In the genomic region with DNA sequence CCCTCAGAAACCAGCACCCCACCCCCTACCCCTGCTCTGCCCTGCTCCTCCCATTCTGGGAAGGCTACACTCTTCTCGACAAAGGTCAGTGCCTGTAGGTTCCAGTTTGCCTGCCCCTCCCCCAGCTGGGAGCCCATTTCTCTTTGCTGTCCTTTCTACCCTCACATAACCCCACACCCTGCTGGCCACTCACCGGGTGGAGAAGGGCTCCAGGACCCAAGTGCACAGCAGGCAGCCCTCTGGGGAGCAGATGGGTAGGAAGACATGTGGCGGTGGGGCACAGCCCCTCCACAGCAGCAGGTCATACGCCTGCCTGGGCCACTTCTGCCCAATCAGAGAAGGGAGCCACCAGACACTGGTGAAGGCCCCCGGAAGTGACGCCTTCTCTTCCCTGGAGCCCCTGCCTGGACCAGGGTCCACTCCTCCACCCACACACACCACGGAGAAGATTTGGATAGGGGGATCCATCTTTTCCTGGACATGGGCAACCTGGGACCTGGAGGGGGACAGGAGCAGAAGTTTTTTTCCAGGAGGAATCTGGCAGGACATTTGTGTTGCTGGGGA, we compare ENCODE assay signal across 1 cellular context.
TF ChIP-seq lines count a peak whose summit lies in the region.

A gene (minus strand): TSS at position 326 of the 564 bp plus-strand sequence. CDS start 1,948 bp downstream, outside the sequence.

TF ChIP-seq in HepG2, 621 proteins besides CTCF, POLR2A, EP300 and RAD21 (continues in another document):
- TF ChIP-seq, protein P1, sequence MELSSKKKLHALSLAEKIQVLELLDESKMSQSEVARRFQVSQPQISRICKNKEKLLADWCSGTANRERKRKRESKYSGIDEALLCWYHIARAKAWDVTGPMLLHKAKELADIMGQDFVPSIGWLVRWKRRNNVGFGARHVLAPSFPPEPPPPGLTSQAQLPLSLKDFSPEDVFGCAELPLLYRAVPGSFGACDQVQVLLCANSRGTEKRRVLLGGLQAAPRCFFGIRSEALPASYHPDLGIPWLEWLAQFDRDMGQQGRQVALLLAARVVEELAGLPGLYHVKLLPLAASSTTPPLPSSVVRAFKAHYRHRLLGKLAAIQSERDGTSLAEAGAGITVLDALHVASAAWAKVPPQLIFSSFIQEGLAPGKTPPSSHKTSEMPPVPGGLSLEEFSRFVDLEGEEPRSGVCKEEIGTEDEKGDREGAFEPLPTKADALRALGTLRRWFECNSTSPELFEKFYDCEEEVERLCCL (CRISPR knock-in tag; IDR thresholded peaks at IDR 0.05; ENCODE audit: borderline replicate concordance): no peak
- no peak for TF ChIP-seq ZNF337 (CRISPR knock-in tag; IDR thresholded peaks at IDR 0.05; ENCODE audit: borderline replicate concordance, low read depth)
- TF ChIP-seq ZNF605 (CRISPR knock-in tag; IDR thresholded peaks at IDR 0.05): peak; percentile 63
- no peak for TF ChIP-seq PRPF4 (IDR thresholded peaks at IDR 0.05; ENCODE audit: low read depth, low read length, poor library complexity, severe bottlenecking)
- TF ChIP-seq, protein P2, sequence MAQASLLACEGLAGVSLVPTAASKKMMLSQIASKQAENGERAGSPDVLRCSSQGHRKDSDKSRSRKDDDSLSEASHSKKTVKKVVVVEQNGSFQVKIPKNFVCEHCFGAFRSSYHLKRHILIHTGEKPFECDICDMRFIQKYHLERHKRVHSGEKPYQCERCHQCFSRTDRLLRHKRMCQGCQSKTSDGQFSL (CRISPR knock-in tag; IDR thresholded peaks at IDR 0.05): 0 out of 2 replicates have a peak, but pooled peaks have one; percentile 55
- TF ChIP-seq SMC3 (IDR thresholded peaks at IDR 0.05; ENCODE audit: low read length): no peak
- TF ChIP-seq FOSL2 (CRISPR knock-in tag; IDR thresholded peaks at IDR 0.05): no peak
- TF ChIP-seq, protein P3, sequence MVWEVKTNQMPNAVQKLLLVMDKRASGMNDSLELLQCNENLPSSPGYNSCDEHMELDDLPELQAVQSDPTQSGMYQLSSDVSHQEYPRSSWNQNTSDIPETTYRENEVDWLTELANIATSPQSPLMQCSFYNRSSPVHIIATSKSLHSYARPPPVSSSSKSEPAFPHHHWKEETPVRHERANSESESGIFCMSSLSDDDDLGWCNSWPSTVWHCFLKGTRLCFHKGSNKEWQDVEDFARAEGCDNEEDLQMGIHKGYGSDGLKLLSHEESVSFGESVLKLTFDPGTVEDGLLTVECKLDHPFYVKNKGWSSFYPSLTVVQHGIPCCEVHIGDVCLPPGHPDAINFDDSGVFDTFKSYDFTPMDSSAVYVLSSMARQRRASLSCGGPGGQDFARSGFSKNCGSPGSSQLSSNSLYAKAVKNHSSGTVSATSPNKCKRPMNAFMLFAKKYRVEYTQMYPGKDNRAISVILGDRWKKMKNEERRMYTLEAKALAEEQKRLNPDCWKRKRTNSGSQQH (CRISPR knock-in tag; IDR thresholded peaks at IDR 0.05; ENCODE audit: low read depth): peak; percentile 77
- no peak for TF ChIP-seq JARID2 (CRISPR knock-in tag; IDR thresholded peaks at IDR 0.05; ENCODE audit: insufficient replicate concordance)
- no peak; the same call in 1 of the 2 replicates for TF ChIP-seq ZMAT3 (CRISPR knock-in tag; conservative IDR thresholded peaks at IDR 0.05)
- TF ChIP-seq MIER3 (CRISPR knock-in tag; IDR thresholded peaks at IDR 0.05; ENCODE audit: borderline replicate concordance): no peak
- TF ChIP-seq, protein P4, sequence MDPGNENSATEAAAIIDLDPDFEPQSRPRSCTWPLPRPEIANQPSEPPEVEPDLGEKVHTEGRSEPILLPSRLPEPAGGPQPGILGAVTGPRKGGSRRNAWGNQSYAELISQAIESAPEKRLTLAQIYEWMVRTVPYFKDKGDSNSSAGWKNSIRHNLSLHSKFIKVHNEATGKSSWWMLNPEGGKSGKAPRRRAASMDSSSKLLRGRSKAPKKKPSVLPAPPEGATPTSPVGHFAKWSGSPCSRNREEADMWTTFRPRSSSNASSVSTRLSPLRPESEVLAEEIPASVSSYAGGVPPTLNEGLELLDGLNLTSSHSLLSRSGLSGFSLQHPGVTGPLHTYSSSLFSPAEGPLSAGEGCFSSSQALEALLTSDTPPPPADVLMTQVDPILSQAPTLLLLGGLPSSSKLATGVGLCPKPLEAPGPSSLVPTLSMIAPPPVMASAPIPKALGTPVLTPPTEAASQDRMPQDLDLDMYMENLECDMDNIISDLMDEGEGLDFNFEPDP (CRISPR knock-in tag; conservative IDR thresholded peaks at IDR 0.05): no peak
- TF ChIP-seq, protein P5, sequence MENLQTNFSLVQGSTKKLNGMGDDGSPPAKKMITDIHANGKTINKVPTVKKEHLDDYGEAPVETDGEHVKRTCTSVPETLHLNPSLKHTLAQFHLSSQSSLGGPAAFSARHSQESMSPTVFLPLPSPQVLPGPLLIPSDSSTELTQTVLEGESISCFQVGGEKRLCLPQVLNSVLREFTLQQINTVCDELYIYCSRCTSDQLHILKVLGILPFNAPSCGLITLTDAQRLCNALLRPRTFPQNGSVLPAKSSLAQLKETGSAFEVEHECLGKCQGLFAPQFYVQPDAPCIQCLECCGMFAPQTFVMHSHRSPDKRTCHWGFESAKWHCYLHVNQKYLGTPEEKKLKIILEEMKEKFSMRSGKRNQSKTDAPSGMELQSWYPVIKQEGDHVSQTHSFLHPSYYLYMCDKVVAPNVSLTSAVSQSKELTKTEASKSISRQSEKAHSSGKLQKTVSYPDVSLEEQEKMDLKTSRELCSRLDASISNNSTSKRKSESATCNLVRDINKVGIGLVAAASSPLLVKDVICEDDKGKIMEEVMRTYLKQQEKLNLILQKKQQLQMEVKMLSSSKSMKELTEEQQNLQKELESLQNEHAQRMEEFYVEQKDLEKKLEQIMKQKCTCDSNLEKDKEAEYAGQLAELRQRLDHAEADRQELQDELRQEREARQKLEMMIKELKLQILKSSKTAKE (CRISPR knock-in tag; IDR thresholded peaks at IDR 0.05; ENCODE audit: borderline replicate concordance): 0 out of 2 replicates have a peak, but pooled peaks have one; percentile 36
- TF ChIP-seq, protein P6, sequence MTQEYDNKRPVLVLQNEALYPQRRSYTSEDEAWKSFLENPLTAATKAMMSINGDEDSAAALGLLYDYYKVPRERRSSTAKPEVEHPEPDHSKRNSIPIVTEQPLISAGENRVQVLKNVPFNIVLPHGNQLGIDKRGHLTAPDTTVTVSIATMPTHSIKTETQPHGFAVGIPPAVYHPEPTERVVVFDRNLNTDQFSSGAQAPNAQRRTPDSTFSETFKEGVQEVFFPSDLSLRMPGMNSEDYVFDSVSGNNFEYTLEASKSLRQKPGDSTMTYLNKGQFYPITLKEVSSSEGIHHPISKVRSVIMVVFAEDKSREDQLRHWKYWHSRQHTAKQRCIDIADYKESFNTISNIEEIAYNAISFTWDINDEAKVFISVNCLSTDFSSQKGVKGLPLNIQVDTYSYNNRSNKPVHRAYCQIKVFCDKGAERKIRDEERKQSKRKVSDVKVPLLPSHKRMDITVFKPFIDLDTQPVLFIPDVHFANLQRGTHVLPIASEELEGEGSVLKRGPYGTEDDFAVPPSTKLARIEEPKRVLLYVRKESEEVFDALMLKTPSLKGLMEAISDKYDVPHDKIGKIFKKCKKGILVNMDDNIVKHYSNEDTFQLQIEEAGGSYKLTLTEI (CRISPR knock-in tag; conservative IDR thresholded peaks at IDR 0.05): no peak
- no peak for TF ChIP-seq ZNF205 (CRISPR knock-in tag; IDR thresholded peaks at IDR 0.05)
- no peak for TF ChIP-seq ZNF256 (CRISPR knock-in tag; conservative IDR thresholded peaks at IDR 0.05)
- no peak for TF ChIP-seq ZNF343 (CRISPR knock-in tag; IDR thresholded peaks at IDR 0.05)
- no peak for TF ChIP-seq ZNF781 (CRISPR knock-in tag; IDR thresholded peaks at IDR 0.05; ENCODE audit: borderline replicate concordance, not compliant biosample characterization)
- TF ChIP-seq MTA1 (CRISPR knock-in tag; IDR thresholded peaks at IDR 0.05; ENCODE audit: borderline replicate concordance): peak; percentile 58
- peak; percentile 54; the same call in 1 of the 2 replicates for TF ChIP-seq YEATS2 (CRISPR knock-in tag; IDR thresholded peaks at IDR 0.05; ENCODE audit: borderline replicate concordance)
- no peak for TF ChIP-seq RFX5 (IDR thresholded peaks at IDR 0.05; ENCODE audit: low read depth, low read length)
- TF ChIP-seq, protein P7, sequence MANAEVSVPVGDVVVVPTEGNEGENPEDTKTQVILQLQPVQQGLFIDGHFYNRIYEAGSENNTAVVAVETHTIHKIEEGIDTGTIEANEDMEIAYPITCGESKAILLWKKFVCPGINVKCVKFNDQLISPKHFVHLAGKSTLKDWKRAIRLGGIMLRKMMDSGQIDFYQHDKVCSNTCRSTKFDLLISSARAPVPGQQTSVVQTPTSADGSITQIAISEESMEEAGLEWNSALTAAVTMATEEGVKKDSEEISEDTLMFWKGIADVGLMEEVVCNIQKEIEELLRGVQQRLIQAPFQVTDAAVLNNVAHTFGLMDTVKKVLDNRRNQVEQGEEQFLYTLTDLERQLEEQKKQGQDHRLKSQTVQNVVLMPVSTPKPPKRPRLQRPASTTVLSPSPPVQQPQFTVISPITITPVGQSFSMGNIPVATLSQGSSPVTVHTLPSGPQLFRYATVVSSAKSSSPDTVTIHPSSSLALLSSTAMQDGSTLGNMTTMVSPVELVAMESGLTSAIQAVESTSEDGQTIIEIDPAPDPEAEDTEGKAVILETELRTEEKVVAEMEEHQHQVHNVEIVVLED (CRISPR knock-in tag; IDR thresholded peaks at IDR 0.05; ENCODE audit: borderline replicate concordance): peak; percentile 37; the same call in 1 of the 2 replicates
- no peak; the same call in 1 of the 2 replicates for TF ChIP-seq ARID2 (CRISPR knock-in tag; IDR thresholded peaks at IDR 0.05; ENCODE audit: borderline replicate concordance)
- no peak for TF ChIP-seq AGO1 (IDR thresholded peaks at IDR 0.05; ENCODE audit: low read depth, low read length, poor library complexity, severe bottlenecking)
- TF ChIP-seq GTF2F1 (IDR thresholded peaks at IDR 0.05; ENCODE audit: low read length): no peak
- TF ChIP-seq YY1 (IDR thresholded peaks at IDR 0.05; ENCODE audit: insufficient read depth, insufficient replicate concordance, low read depth, low read length): peak; percentile 17
- TF ChIP-seq PAWR (CRISPR knock-in tag; IDR thresholded peaks at IDR 0.05; ENCODE audit: borderline replicate concordance): no peak
- TF ChIP-seq, protein P8, sequence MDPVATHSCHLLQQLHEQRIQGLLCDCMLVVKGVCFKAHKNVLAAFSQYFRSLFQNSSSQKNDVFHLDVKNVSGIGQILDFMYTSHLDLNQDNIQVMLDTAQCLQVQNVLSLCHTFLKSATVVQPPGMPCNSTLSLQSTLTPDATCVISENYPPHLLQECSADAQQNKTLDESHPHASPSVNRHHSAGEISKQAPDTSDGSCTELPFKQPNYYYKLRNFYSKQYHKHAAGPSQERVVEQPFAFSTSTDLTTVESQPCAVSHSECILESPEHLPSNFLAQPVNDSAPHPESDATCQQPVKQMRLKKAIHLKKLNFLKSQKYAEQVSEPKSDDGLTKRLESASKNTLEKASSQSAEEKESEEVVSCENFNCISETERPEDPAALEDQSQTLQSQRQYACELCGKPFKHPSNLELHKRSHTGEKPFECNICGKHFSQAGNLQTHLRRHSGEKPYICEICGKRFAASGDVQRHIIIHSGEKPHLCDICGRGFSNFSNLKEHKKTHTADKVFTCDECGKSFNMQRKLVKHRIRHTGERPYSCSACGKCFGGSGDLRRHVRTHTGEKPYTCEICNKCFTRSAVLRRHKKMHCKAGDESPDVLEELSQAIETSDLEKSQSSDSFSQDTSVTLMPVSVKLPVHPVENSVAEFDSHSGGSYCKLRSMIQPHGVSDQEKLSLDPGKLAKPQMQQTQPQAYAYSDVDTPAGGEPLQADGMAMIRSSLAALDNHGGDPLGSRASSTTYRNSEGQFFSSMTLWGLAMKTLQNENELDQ (CRISPR knock-in tag; IDR thresholded peaks at IDR 0.05; ENCODE audit: borderline replicate concordance): no peak
- TF ChIP-seq, protein P9, sequence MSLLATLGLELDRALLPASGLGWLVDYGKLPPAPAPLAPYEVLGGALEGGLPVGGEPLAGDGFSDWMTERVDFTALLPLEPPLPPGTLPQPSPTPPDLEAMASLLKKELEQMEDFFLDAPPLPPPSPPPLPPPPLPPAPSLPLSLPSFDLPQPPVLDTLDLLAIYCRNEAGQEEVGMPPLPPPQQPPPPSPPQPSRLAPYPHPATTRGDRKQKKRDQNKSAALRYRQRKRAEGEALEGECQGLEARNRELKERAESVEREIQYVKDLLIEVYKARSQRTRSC (CRISPR knock-in tag; IDR thresholded peaks at IDR 0.05; ENCODE audit: low read depth): no peak
- TF ChIP-seq, protein P10, sequence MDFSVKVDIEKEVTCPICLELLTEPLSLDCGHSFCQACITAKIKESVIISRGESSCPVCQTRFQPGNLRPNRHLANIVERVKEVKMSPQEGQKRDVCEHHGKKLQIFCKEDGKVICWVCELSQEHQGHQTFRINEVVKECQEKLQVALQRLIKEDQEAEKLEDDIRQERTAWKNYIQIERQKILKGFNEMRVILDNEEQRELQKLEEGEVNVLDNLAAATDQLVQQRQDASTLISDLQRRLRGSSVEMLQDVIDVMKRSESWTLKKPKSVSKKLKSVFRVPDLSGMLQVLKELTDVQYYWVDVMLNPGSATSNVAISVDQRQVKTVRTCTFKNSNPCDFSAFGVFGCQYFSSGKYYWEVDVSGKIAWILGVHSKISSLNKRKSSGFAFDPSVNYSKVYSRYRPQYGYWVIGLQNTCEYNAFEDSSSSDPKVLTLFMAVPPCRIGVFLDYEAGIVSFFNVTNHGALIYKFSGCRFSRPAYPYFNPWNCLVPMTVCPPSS (IDR thresholded peaks at IDR 0.05): no peak
- TF ChIP-seq ZNF557 (CRISPR knock-in tag; IDR thresholded peaks at IDR 0.05): no peak
- peak; percentile 82; the same call in 1 of the 2 replicates for TF ChIP-seq ERF (CRISPR knock-in tag; IDR thresholded peaks at IDR 0.05)
- no peak for TF ChIP-seq ZNF850 (CRISPR knock-in tag; conservative IDR thresholded peaks at IDR 0.05)
- TF ChIP-seq, protein P11, sequence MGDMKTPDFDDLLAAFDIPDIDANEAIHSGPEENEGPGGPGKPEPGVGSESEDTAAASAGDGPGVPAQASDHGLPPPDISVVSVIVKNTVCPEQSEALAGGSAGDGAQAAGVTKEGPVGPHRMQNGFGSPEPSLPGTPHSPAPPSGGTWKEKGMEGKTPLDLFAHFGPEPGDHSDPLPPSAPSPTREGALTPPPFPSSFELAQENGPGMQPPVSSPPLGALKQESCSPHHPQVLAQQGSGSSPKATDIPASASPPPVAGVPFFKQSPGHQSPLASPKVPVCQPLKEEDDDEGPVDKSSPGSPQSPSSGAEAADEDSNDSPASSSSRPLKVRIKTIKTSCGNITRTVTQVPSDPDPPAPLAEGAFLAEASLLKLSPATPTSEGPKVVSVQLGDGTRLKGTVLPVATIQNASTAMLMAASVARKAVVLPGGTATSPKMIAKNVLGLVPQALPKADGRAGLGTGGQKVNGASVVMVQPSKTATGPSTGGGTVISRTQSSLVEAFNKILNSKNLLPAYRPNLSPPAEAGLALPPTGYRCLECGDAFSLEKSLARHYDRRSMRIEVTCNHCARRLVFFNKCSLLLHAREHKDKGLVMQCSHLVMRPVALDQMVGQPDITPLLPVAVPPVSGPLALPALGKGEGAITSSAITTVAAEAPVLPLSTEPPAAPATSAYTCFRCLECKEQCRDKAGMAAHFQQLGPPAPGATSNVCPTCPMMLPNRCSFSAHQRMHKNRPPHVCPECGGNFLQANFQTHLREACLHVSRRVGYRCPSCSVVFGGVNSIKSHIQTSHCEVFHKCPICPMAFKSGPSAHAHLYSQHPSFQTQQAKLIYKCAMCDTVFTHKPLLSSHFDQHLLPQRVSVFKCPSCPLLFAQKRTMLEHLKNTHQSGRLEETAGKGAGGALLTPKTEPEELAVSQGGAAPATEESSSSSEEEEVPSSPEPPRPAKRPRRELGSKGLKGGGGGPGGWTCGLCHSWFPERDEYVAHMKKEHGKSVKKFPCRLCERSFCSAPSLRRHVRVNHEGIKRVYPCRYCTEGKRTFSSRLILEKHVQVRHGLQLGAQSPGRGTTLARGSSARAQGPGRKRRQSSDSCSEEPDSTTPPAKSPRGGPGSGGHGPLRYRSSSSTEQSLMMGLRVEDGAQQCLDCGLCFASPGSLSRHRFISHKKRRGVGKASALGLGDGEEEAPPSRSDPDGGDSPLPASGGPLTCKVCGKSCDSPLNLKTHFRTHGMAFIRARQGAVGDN (CRISPR knock-in tag; IDR thresholded peaks at IDR 0.05): peak; percentile 95
- TF ChIP-seq ATF1 (CRISPR knock-in tag; IDR thresholded peaks at IDR 0.05): peak; percentile 90
- no peak for TF ChIP-seq ZNF879 (CRISPR knock-in tag; IDR thresholded peaks at IDR 0.05)
- TF ChIP-seq NFYC (CRISPR knock-in tag; IDR thresholded peaks at IDR 0.05): peak; percentile 83
